ENCODE assay signal across 15 cellular contexts in the genomic region with DNA sequence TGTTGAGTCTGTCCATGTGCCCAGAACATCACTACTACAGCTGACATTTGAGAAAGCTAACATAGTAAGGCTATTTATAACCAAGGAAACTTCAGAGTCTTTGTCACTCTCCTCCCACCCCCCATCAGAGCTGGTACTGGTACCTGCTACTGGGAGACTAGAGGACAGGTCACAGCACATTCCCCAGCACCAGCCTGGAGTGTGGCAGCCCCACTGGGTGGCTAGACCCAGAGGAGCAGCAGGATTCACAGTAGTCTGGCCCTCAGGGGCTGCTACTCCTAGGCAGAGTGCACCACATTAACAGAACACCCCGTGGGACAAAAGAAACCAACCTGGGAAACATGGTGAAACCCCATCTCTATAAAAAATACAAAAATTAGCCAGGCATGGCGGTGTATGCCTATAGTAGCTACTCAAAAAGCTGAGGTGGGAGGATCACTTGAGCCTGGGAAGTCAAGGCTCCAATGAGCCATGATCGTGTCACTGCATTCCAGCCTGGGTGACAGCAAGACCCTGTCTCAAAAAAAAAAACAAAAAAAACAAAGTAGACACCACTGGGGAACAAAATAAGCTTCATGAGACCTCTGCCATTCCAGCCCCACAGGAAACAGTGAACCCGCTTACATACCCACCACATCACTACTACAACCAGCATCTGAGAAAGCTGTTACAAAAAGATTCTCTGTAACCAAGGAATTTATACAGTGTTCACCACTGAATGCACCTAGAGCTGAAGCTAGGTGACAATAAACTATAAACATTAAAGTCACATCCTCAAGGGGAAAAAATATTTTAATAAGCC. TPM values are rescaled to one million over a fixed set of nuclear protein-coding genes. Genes with fewer than 3 reads are reported as not detected.
DNase-seq lines count a peak whose midpoint lies in the region; ATAC-seq and TF ChIP-seq lines count a peak whose summit lies in the region.
"Had no signal": no experiment of that assay in that cellular context is flagged by ENCODE, and none has a peak within 500 bp of the region (broad histone marks: within the 10 kb centered on the region; RNA-seq: fewer than 3 reads in every experiment).

No MANE protein-coding gene starts in this region.

- H3F3A ChIP-seq in Loucy (ENCODE audit: low read depth): no peaks in the 10 kb centered on the region

- no peaks in the 10 kb centered on the region for H3K9me2 ChIP-seq in Loucy (replicated peaks; ENCODE audit: low read depth, low read length)

- H3K9me3 ChIP-seq in Loucy (ENCODE audit: insufficient read depth, low read depth, low read length): no peaks in the 10 kb centered on the region
- H3K9me3 ChIP-seq: thyroid gland had no signal

- no peaks in the 10 kb centered on the region for H4K20me1 ChIP-seq in Loucy (ENCODE audit: insufficient read depth, low read length, poor library complexity, severe bottlenecking)

- peak overlapping the region; percentile 47 for H2AFZ ChIP-seq in Loucy (ENCODE audit: low read length)

- no peaks in the 10 kb centered on the region for H3K36me3 ChIP-seq in Loucy (ENCODE audit: insufficient read depth, low read length)
- H3K36me3 ChIP-seq: thyroid gland had no signal

- H3K9ac ChIP-seq in Loucy (ENCODE audit: low read depth, low read length, poor library complexity, severe bottlenecking): peak overlapping the region; percentile 54

- H3K27ac Mint-ChIP-seq in activated T-cell treated with anti-CD3 and anti-CD28 coated beads, Interleukin-2, amount 50 U/mL, for 24 hours: peak overlapping the region; percentile 72
- peak overlapping the region; percentile 82 for H3K27ac Mint-ChIP-seq in stimulated activated naive CD8-positive, alpha-beta T cell treated with anti-CD3 and anti-CD28 coated beads, Interleukin-15, Interleukin-2, amounts not matched to agents 100 ng/mL and 50 ng/mL, for 24 hours

- peak overlapping the region; percentile 67 for H3K4me2 ChIP-seq in Loucy (ENCODE audit: low read depth, low read length, poor library complexity, severe bottlenecking)

- peaks cover 70% of the 10 kb centered on the region for H3K4me1 Mint-ChIP-seq in activated T-cell treated with anti-CD3 and anti-CD28 coated beads, Interleukin-2, amount 50 U/mL, for 24 hours (ENCODE audit: low read depth)
- peaks cover 62% of the 10 kb centered on the region for H3K4me1 Mint-ChIP-seq in stimulated activated naive CD8-positive, alpha-beta T cell treated with anti-CD3 and anti-CD28 coated beads, Interleukin-15, Interleukin-2, amounts not matched to agents 100 ng/mL and 50 ng/mL, for 24 hours (ENCODE audit: low read depth)

- no peak for ATAC-seq in GM21737 (IDR thresholded peaks at IDR 0.05; ENCODE audit: unreplicated experiment)

- H3K4me1 ChIP-seq in Loucy (ENCODE audit: insufficient read depth, low read length, poor library complexity, severe bottlenecking): peaks cover 90% of the 10 kb centered on the region
- H3K4me1 ChIP-seq: thyroid gland had no signal

- H3K4me3 ChIP-seq in Loucy (ENCODE audit: low read length, poor library complexity, severe bottlenecking): peak overlapping the region; percentile 30
- H3K4me3 ChIP-seq: dorsolateral prefrontal cortex, thyroid gland had no signal

- H3K27me3 ChIP-seq in Loucy (ENCODE audit: insufficient read depth, low read length, poor library complexity, severe bottlenecking): no peaks in the 10 kb centered on the region
- H3K27me3 ChIP-seq: dorsolateral prefrontal cortex, thyroid gland had no signal

- no peak for TF ChIP-seq CTCF in Loucy (conservative IDR thresholded peaks at IDR 0.05; ENCODE audit: low read length)

- no peaks in the 10 kb centered on the region for H3K79me2 ChIP-seq in Loucy (ENCODE audit: insufficient read depth, low read length)

- H3K4me3 Mint-ChIP-seq in activated T-cell treated with anti-CD3 and anti-CD28 coated beads, Interleukin-2, amount 50 U/mL, for 24 hours: peak overlapping the region; percentile 68
- peak overlapping the region; percentile 77 for H3K4me3 Mint-ChIP-seq in stimulated activated naive CD8-positive, alpha-beta T cell treated with anti-CD3 and anti-CD28 coated beads, Interleukin-15, Interleukin-2, amounts not matched to agents 100 ng/mL and 50 ng/mL, for 24 hours

- H3K27me3 Mint-ChIP-seq in activated T-cell treated with anti-CD3 and anti-CD28 coated beads, Interleukin-2, amount 50 U/mL, for 24 hours: no peaks in the 10 kb centered on the region
- H3K27me3 Mint-ChIP-seq in stimulated activated naive CD8-positive, alpha-beta T cell treated with anti-CD3 and anti-CD28 coated beads, Interleukin-15, Interleukin-2, amounts not matched to agents 100 ng/mL and 50 ng/mL, for 24 hours: no peaks in the 10 kb centered on the region

- no peaks in the 10 kb centered on the region for H3K9me3 Mint-ChIP-seq in activated T-cell treated with anti-CD3 and anti-CD28 coated beads, Interleukin-2, amount 50 U/mL, for 24 hours
- H3K9me3 Mint-ChIP-seq in stimulated activated naive CD8-positive, alpha-beta T cell treated with anti-CD3 and anti-CD28 coated beads, Interleukin-15, Interleukin-2, amounts not matched to agents 100 ng/mL and 50 ng/mL, for 24 hours: peaks cover 4% of the 10 kb centered on the region

- no peaks in the 10 kb centered on the region for H3K36me3 Mint-ChIP-seq in activated T-cell treated with anti-CD3 and anti-CD28 coated beads, Interleukin-2, amount 50 U/mL, for 24 hours (ENCODE audit: low read depth)
- H3K36me3 Mint-ChIP-seq in stimulated activated naive CD8-positive, alpha-beta T cell treated with anti-CD3 and anti-CD28 coated beads, Interleukin-15, Interleukin-2, amounts not matched to agents 100 ng/mL and 50 ng/mL, for 24 hours (ENCODE audit: low read depth): no peaks in the 10 kb centered on the region

- DNase-seq in activated T-cell treated with anti-CD3 and anti-CD28 coated beads, Interleukin-2, amount 50 U/mL, for 24 hours: no peak
- no peak for DNase-seq in activated T-cell treated with anti-CD3 and anti-CD28 coated beads, Interleukin-2, amount 50 U/mL, for 1 hour
- peak; percentile 24 for DNase-seq in central memory CD4-positive, alpha-beta T cell
- DNase-seq in retina (no peak), ureter (ENCODE audit: low spot score) (no peak)
- DNase-seq: ACHN, DMS53, dorsolateral prefrontal cortex, NCI-H187, nucleus accumbens, RPMI8226, thyroid gland had no signal

RNA-seq across cellular contexts. Expression of a gene that starts 26.3 kb away (rescaled TPM):
- total RNA-seq in ureter: 10.3 TPM
